1 cellular context compared by ENCODE assay signal in genomic region chr15:66233487-66234415, GRCh38.
A peak's percentile ranks its signal among the peaks of the same experiment; 100 is the strongest.
TF ChIP-seq lines count a peak whose summit lies in the region.

No MANE protein-coding gene starts in this region.

TF ChIP-seq in K562, 482 proteins besides CTCF, POLR2A, EP300 and RAD21 (continued from another document and continues in another):
- TF ChIP-seq BDP1 (IDR thresholded peaks at IDR 0.05; ENCODE audit: insufficient read depth, insufficient read length) = no peak
- TF ChIP-seq SAP30 (IDR thresholded peaks at IDR 0.05; ENCODE audit: borderline replicate concordance, insufficient read depth, low read depth, low read length, poor library complexity, severe bottlenecking) = no peak
- TF ChIP-seq RREB1 (CRISPR knock-in tag; IDR thresholded peaks at IDR 0.05) = no peak
- no peak for TF ChIP-seq BCLAF1 (IDR thresholded peaks at IDR 0.05; ENCODE audit: borderline replicate concordance in 1 of 2, control insufficient read depth in 1 of 2, low read depth in 2 of 2, low read length in 1 of 2)
- no peak for TF ChIP-seq ZNF79 (CRISPR knock-in tag; IDR thresholded peaks at IDR 0.05; ENCODE audit: low read depth)
- no peak for TF ChIP-seq NELFE (IDR thresholded peaks at IDR 0.05; ENCODE audit: insufficient read depth, insufficient read length)
- no peak for TF ChIP-seq E2F6 (IDR thresholded peaks at IDR 0.05; ENCODE audit: borderline replicate concordance in 1 of 2, extremely low read depth in 1 of 2, insufficient read depth in 1 of 2, insufficient read length in 1 of 2, low read depth in 1 of 2, low read length in 1 of 2, poor library complexity in 1 of 2, severe bottlenecking in 1 of 2)
- peak; percentile 57 for TF ChIP-seq THRA (IDR thresholded peaks at IDR 0.05)
- TF ChIP-seq ZNF395 (CRISPR knock-in tag; IDR thresholded peaks at IDR 0.05) = no peak
- TF ChIP-seq SAFB (IDR thresholded peaks at IDR 0.05; ENCODE audit: borderline replicate concordance, low read depth, low read length) = no peak
- no peak for TF ChIP-seq HNRNPUL1 (IDR thresholded peaks at IDR 0.05; ENCODE audit: low read length)
- TF ChIP-seq ZFP30 (CRISPR knock-in tag; IDR thresholded peaks at IDR 0.05; ENCODE audit: borderline replicate concordance) = no peak
- no peak for TF ChIP-seq ZNF57 (CRISPR knock-in tag; IDR thresholded peaks at IDR 0.05)
- TF ChIP-seq ZNF699 (CRISPR knock-in tag; IDR thresholded peaks at IDR 0.05; ENCODE audit: insufficient replicate concordance) = no peak
- TF ChIP-seq CREB3L1 (IDR thresholded peaks at IDR 0.05; ENCODE audit: borderline replicate concordance, low read depth) = no peak; the same call in 1 of the 2 replicates
- no peak for TF ChIP-seq SFPQ (IDR thresholded peaks at IDR 0.05; ENCODE audit: low read depth, low read length)
- no peak for TF ChIP-seq NR2C1 (IDR thresholded peaks at IDR 0.05)
- TF ChIP-seq NR2C1 (tag; IDR thresholded peaks at IDR 0.05) = peak; percentile 66
- TF ChIP-seq PATZ1 (CRISPR knock-in tag; IDR thresholded peaks at IDR 0.05; ENCODE audit: borderline replicate concordance) = no peak
- no peak for TF ChIP-seq JUNB (CRISPR knock-in tag; conservative IDR thresholded peaks at IDR 0.05)
- no peak for TF ChIP-seq ZFPM2 (CRISPR knock-in tag; IDR thresholded peaks at IDR 0.05)
- no peak for TF ChIP-seq HMG20B (CRISPR knock-in tag; IDR thresholded peaks at IDR 0.05)
- TF ChIP-seq STAT5A (IDR thresholded peaks at IDR 0.05; ENCODE audit: borderline replicate concordance, low read length) = no peak
- TF ChIP-seq GABPB2 (CRISPR knock-in tag; conservative IDR thresholded peaks at IDR 0.05) = no peak
- TF ChIP-seq U2AF1 (optimal IDR thresholded peaks at IDR 0.05; ENCODE audit: low read depth, low read length) = no peak
- TF ChIP-seq MNT (conservative IDR thresholded peaks at IDR 0.05) = no peak
- TF ChIP-seq BRCA1 (IDR thresholded peaks at IDR 0.05) = no peak
- TF ChIP-seq BRCA1 (CRISPR knock-in tag; IDR thresholded peaks at IDR 0.05) = no peak
- no peak for TF ChIP-seq ZNF785 (CRISPR knock-in tag; IDR thresholded peaks at IDR 0.05)
- TF ChIP-seq OTX1 (CRISPR knock-in tag; IDR thresholded peaks at IDR 0.05) = no peak
- no peak for TF ChIP-seq FOXK1 (CRISPR knock-in tag; IDR thresholded peaks at IDR 0.05; ENCODE audit: borderline replicate concordance)
- TF ChIP-seq PTRF (tag; IDR thresholded peaks at IDR 0.05) = no peak
- TF ChIP-seq KLF1 (tag; IDR thresholded peaks at IDR 0.05) = no peak
- no peak for TF ChIP-seq FOXP1 (CRISPR knock-in tag; IDR thresholded peaks at IDR 0.05)
- TF ChIP-seq PHB (CRISPR knock-in tag; IDR thresholded peaks at IDR 0.05) = no peak
- no peak for TF ChIP-seq SLC30A9 (CRISPR knock-in tag; IDR thresholded peaks at IDR 0.05)
- TF ChIP-seq E4F1 (CRISPR knock-in tag; IDR thresholded peaks at IDR 0.05; ENCODE audit: borderline replicate concordance) = no peak
